In genomic region chr3:122268257-122269024, GRCh38 we compare ENCODE assay signal across 24 cellular contexts. TPM values are rescaled to one million over a fixed set of nuclear protein-coding genes. Genes with fewer than 3 reads are reported as not detected.
DNase-seq lines count a peak whose midpoint lies in the region; ATAC-seq, FAIRE-seq and TF ChIP-seq lines count a peak whose summit lies in the region.
"Had no signal": no experiment of that assay in that cellular context is flagged by ENCODE, and none has a peak within 500 bp of the region (broad histone marks: within the 10 kb centered on the region; RNA-seq: fewer than 3 reads in every experiment).

No MANE protein-coding gene starts in this region.

- TF ChIP-seq EP300 in HepG2 (IDR thresholded peaks at IDR 0.05; ENCODE audit: low read depth in 2 of 2, low read length in 2 of 2) (no peak), HepG2 (CRISPR knock-in tag; IDR thresholded peaks at IDR 0.05; ENCODE audit: borderline replicate concordance) (no peak)

- no peak for TF ChIP-seq CTCF in right lobe of liver (IDR thresholded peaks at IDR 0.05)
- no peak for TF ChIP-seq CTCF in HepG2 (CRISPR knock-in tag; IDR thresholded peaks at IDR 0.05)
- TF ChIP-seq CTCF in gastrocnemius medialis (IDR thresholded peaks at IDR 0.05 in 4 of 5, conservative IDR thresholded peaks at IDR 0.05 in 1 of 5) = no peak

- no peaks in the 10 kb centered on the region for H3K36me3 Mint-ChIP-seq in stimulated activated effector memory CD8-positive, alpha-beta T cell treated with anti-CD3 and anti-CD28 coated beads, Interleukin-12 subunit alpha, Interleukin-12 subunit beta, amount 100 ng/mL, for 72 hours
- H3K36me3 Mint-ChIP-seq: activated naive CD4-positive, alpha-beta T cell treated with anti-CD3 and anti-CD28 coated beads, Interleukin-2, amount 10 ng/mL, durations not matched to agents 7 days and 5 days; neural progenitor cell had no signal

- TF ChIP-seq POLR2A in right lobe of liver (IDR thresholded peaks at IDR 0.05) = no peak
- no peak for TF ChIP-seq POLR2A in HepG2 (IDR thresholded peaks at IDR 0.05; ENCODE audit: insufficient read depth in 1 of 2, low read depth in 2 of 2, low read length in 2 of 2)
- TF ChIP-seq POLR2A in gastrocnemius medialis (IDR thresholded peaks at IDR 0.05) = no peak

- DNase-seq in right lobe of liver = no peak
- DNase-seq in HepG2 (ENCODE audit: low spot score) = no peak
- DNase-seq in amniotic epithelial cell (ENCODE audit: low read depth) = peak; percentile 68
- no peak for DNase-seq in stimulated activated effector memory CD8-positive, alpha-beta T cell treated with anti-CD3 and anti-CD28 coated beads, Interleukin-12 subunit alpha, Interleukin-12 subunit beta, amount 100 ng/mL, for 72 hours (ENCODE audit: low spot score in 2 of 2)
- no peak for DNase-seq in GF-D8 (lab: John Stamatoyannopoulos, UW)
- no peak for DNase-seq in gastrocnemius medialis
- DNase-seq: activated CD4-positive, alpha-beta T cell treated with anti-CD3 and anti-CD28 coated beads, Interleukin-2, amount 50 U/mL, for 48 hours; activated naive CD4-positive, alpha-beta T cell treated with anti-CD3 and anti-CD28 coated beads, Interleukin-2, amount 10 ng/mL, durations not matched to agents 7 days and 5 days; COR-L47; effector memory CD8-positive, alpha-beta T cell; left lung; NCI-H1105; NCI-H524; stimulated activated CD8-positive, alpha-beta memory T cell treated with anti-CD3 and anti-CD28 coated beads, Interleukin-4, amount 100 ng/mL, for 48 hours; substantia nigra had no signal

- no peaks in the 10 kb centered on the region for H3K79me2 ChIP-seq in HepG2 (ENCODE audit: insufficient read depth, low read length)

- 50% methylated on average over 1 of the region's 1 CpG for WGBS in right lobe of liver (ENCODE audit: insufficient coverage, low coverage, low lambda C conversion rate, missing lambda C conversion rate)
- 0% methylated on average over 1 of the region's 1 CpG for WGBS in HepG2 (ENCODE audit: low lambda C conversion rate)

- no peaks in the 10 kb centered on the region for H4K20me1 ChIP-seq in HepG2 (ENCODE audit: insufficient read depth, low read length)

- H3K36me3 ChIP-seq in right lobe of liver (no peaks in the 10 kb centered on the region), HepG2 (replicated peaks in 1 of 2; ENCODE audit: control insufficient read depth in 1 of 2, insufficient read depth in 2 of 2, low read length in 2 of 2) (no peaks in the 10 kb centered on the region), gastrocnemius medialis (no peaks in the 10 kb centered on the region)
- H3K36me3 ChIP-seq: left lung, neural progenitor cell, vagina had no signal

- H3K4me3 ChIP-seq in right lobe of liver (no peak overlapping the region), HepG2 (replicated peaks in 1 of 3; ENCODE audit: insufficient read depth in 1 of 3, low read depth in 2 of 3, low read length in 3 of 3) (no peak overlapping the region), gastrocnemius medialis (no peak overlapping the region)
- H3K4me3 ChIP-seq: left lung, neural progenitor cell, vagina had no signal

- in situ Hi-C loops in HepG2 (cut with HindIII; ENCODE audit: extremely low pct_ligation_motif_present, low pct_unique_long_range_greater_than_20kb) = no loop called here
- in situ Hi-C loops in gastrocnemius medialis (cut with MboI; ENCODE audit: low sequenced_read_pairs in 4 of 4) = loop anchor here in 1 of 4 donors (10.0 kb wide), 1 partner anchor 724 kb away; the partner anchor contains the start of gene POLQ

- H3K27me3 ChIP-seq in right lobe of liver (no peaks in the 10 kb centered on the region), HepG2 (ENCODE audit: control insufficient read depth in 1 of 2, insufficient read depth in 2 of 2, low read length in 2 of 2) (no peaks in the 10 kb centered on the region; a peak in 1 of 5 replicates), gastrocnemius medialis (no peaks in the 10 kb centered on the region)
- H3K27me3 ChIP-seq: neural progenitor cell, vagina had no signal

- no peak overlapping the region for H3K4me2 ChIP-seq in HepG2 (ENCODE audit: low read depth, low read length)
- H3K4me2 ChIP-seq: neural progenitor cell had no signal

- no peak overlapping the region for H3K4me3 Mint-ChIP-seq in stimulated activated effector memory CD8-positive, alpha-beta T cell treated with anti-CD3 and anti-CD28 coated beads, Interleukin-12 subunit alpha, Interleukin-12 subunit beta, amount 100 ng/mL, for 72 hours
- H3K4me3 Mint-ChIP-seq: activated naive CD4-positive, alpha-beta T cell treated with anti-CD3 and anti-CD28 coated beads, Interleukin-2, amount 10 ng/mL, durations not matched to agents 7 days and 5 days; B cell; effector memory CD8-positive, alpha-beta T cell; neural progenitor cell had no signal

- POLR2A ChIA-PET in HepG2 (lab: Yijun Ruan, JAX) = no interaction called here

- TF ChIP-seq RAD21 in HepG2 (CRISPR knock-in tag; IDR thresholded peaks at IDR 0.05) = no peak

- BruUV-seq in HepG2 (replicated peaks; lab: Mats Ljungman, UMichigan) = no TSS peak

- H3K4me1 ChIP-seq in right lobe of liver = no peaks in the 10 kb centered on the region
- H3K4me1 ChIP-seq in HepG2 (ENCODE audit: insufficient read depth, low read length) = no peaks in the 10 kb centered on the region
- no peaks in the 10 kb centered on the region for H3K4me1 ChIP-seq in gastrocnemius medialis
- H3K4me1 ChIP-seq: neural progenitor cell, vagina had no signal

- no peak overlapping the region for H2AFZ ChIP-seq in HepG2 (ENCODE audit: low read length)
- H2AFZ ChIP-seq: neural progenitor cell had no signal

- H3K9me3 ChIP-seq in right lobe of liver = no peaks in the 10 kb centered on the region
- H3K9me3 ChIP-seq in HepG2 (ENCODE audit: low read length) = no peaks in the 10 kb centered on the region
- H3K9me3 ChIP-seq in gastrocnemius medialis = no peaks in the 10 kb centered on the region
- H3K9me3 ChIP-seq: left lung, vagina had no signal

- FAIRE-seq in HepG2 (lab: Jason Lieb, UNC) = no peak

- CTCF ChIA-PET in HepG2 (lab: Yijun Ruan, JAX; ENCODE audit: low intra/inter-chr PET ratio, low total read pairs) = no interaction called here

- H3K4me1 Mint-ChIP-seq in stimulated activated effector memory CD8-positive, alpha-beta T cell treated with anti-CD3 and anti-CD28 coated beads, Interleukin-12 subunit alpha, Interleukin-12 subunit beta, amount 100 ng/mL, for 72 hours = peaks cover 22% of the 10 kb centered on the region
- H3K4me1 Mint-ChIP-seq: neural progenitor cell had no signal

- H3K27ac ChIP-seq in right lobe of liver (no peak overlapping the region), HepG2 (ENCODE audit: extremely low read length, insufficient read depth, low read length) (no peak overlapping the region), gastrocnemius medialis (no peak overlapping the region)
- H3K27ac ChIP-seq: left lung, neural progenitor cell, vagina, VCaP had no signal

- no peak overlapping the region for H3K27ac Mint-ChIP-seq in stimulated activated effector memory CD8-positive, alpha-beta T cell treated with anti-CD3 and anti-CD28 coated beads, Interleukin-12 subunit alpha, Interleukin-12 subunit beta, amount 100 ng/mL, for 72 hours
- H3K27ac Mint-ChIP-seq: activated naive CD4-positive, alpha-beta T cell treated with anti-CD3 and anti-CD28 coated beads, Interleukin-2, amount 10 ng/mL, durations not matched to agents 7 days and 5 days; B cell; effector memory CD8-positive, alpha-beta T cell; neural progenitor cell had no signal

- ATAC-seq in right lobe of liver (peak; percentile 24 to 91 (median 60)), HepG2 (no peak), HG03565 (IDR thresholded peaks at IDR 0.05; ENCODE audit: unreplicated experiment) (peak; percentile 54), gastrocnemius medialis (no peak), GM21619 (IDR thresholded peaks at IDR 0.05; ENCODE audit: unreplicated experiment) (no peak)
- peak; percentile 46 for ATAC-seq in stimulated activated effector memory CD8-positive, alpha-beta T cell treated with anti-CD3 and anti-CD28 coated beads, Interleukin-12 subunit alpha, Interleukin-12 subunit beta, amount 100 ng/mL, for 72 hours
- ATAC-seq: effector memory CD8-positive, alpha-beta T cell; left lung; Right ventricle myocardium inferior had no signal

- H3K9ac ChIP-seq in HepG2 (ENCODE audit: insufficient read depth, low read depth, low read length) = no peak overlapping the region
- H3K9ac ChIP-seq: neural progenitor cell had no signal

- no peaks in the 10 kb centered on the region for H3K9me3 Mint-ChIP-seq in stimulated activated effector memory CD8-positive, alpha-beta T cell treated with anti-CD3 and anti-CD28 coated beads, Interleukin-12 subunit alpha, Interleukin-12 subunit beta, amount 100 ng/mL, for 72 hours
- H3K9me3 Mint-ChIP-seq: effector memory CD8-positive, alpha-beta T cell; neural progenitor cell had no signal

- intact Hi-C loops in right lobe of liver (cut with DNase I) = no loop called here
- intact Hi-C loops in HepG2 (cut with micrococcal nuclease; ENCODE audit: unreplicated experiment) = no loop called here
- intact Hi-C loops in gastrocnemius medialis (cut with DNase I; ENCODE audit: low total_unique reads) = no loop called here

TF ChIP-seq in HepG2, 621 proteins besides CTCF, POLR2A, EP300 and RAD21 (continues in another document):
- TF ChIP-seq WIZ (CRISPR knock-in tag; IDR thresholded peaks at IDR 0.05) = no peak

RNA-seq across cellular contexts. Expression of gene CSTA, which starts 56.6 kb away (rescaled TPM):
- 10 to 100 TPM in 3 of 6 experiments, 1 to 10 TPM in 3; 4.2 to 19.3 (median 8.6) TPM for total RNA-seq in right lobe of liver
- 11.0 and 13.9 TPM in 2 replicates for total RNA-seq in HepG2 (2016; rRNA removed; fragmentation: Illumina TruSeq; extraction: Trizol)
- 6.8 and 7.6 TPM in 2 replicates for total RNA-seq in HepG2 (2016; cell fraction: cytosol; rRNA removed; fragmentation: Illumina TruSeq; extraction: Trizol; ENCODE audit: low read depth)
- total RNA-seq in HepG2 (2016; cell fraction: insoluble cytoplasmic fraction; rRNA removed; fragmentation: Illumina TruSeq; extraction: Trizol) = 10.6 and 14.8 TPM in 2 replicates
- 6.5 and 8.4 TPM in 2 replicates for total RNA-seq in HepG2 (2016; cell fraction: membrane; rRNA removed; fragmentation: Illumina TruSeq; extraction: Trizol)
- total RNA-seq in HepG2 (2016; cell fraction: nucleus; rRNA removed; fragmentation: Illumina TruSeq; extraction: Trizol) = 2.7 and 3.1 TPM in 2 replicates
- polyA plus RNA-seq in HepG2 (2011; rRNA removed) = 3.9 and 4.9 TPM in 2 replicates
- polyA plus RNA-seq in HepG2 (2011; cell fraction: cytosol; rRNA removed) = 0.91 and 3.9 TPM in 2 replicates
- 0.61 and 1.5 TPM in 2 replicates for polyA plus RNA-seq in HepG2 (2011; cell fraction: nucleus; rRNA removed)
- 6.1 and 6.9 TPM in 2 replicates for polyA plus RNA-seq in HepG2 (2012)
- 6.8 and 7.2 TPM in 2 replicates for polyA plus RNA-seq in HepG2 (2016; cell fraction: cytosol; fragmentation: Illumina TruSeq; extraction: Trizol; ENCODE audit: low read depth)
- polyA plus RNA-seq in HepG2 (2016; cell fraction: insoluble cytoplasmic fraction; fragmentation: Illumina TruSeq; extraction: Trizol; ENCODE audit: low read depth) = 13.5 and 13.6 TPM in 2 replicates
- 7.0 and 8.5 TPM in 2 replicates for polyA plus RNA-seq in HepG2 (2016; cell fraction: membrane; fragmentation: Illumina TruSeq; extraction: Trizol; ENCODE audit: low read depth)
- polyA plus RNA-seq in HepG2 (2016; cell fraction: nucleus; fragmentation: Illumina TruSeq; extraction: Trizol; ENCODE audit: insufficient read depth, low read depth) = 6.3 and 6.6 TPM in 2 replicates
- polyA minus RNA-seq in HepG2 (2011; rRNA and poly(A)+ RNA removed; ENCODE audit: low replicate concordance) = not detected in 2 replicates
- polyA minus RNA-seq in HepG2 (2011; cell fraction: cytosol; rRNA and poly(A)+ RNA removed) = 1.8 TPM in 1 of 2 replicates, not detected in the other
- 0.90 and 1.5 TPM in 2 replicates for polyA minus RNA-seq in HepG2 (2011; cell fraction: nucleus; rRNA and poly(A)+ RNA removed)
- total RNA-seq in gastrocnemius medialis = 1 to 10 TPM in 1 of 4 donors, under 1 TPM in 1, not detected in 2; 0.58 to 2.4 TPM
- total RNA-seq: A172, B cell, cerebellum had no signal

Comparison
In these comparisons a context has a peak if more than half of its experiments do, and no peak if none do; other contexts are left out.
1. ATAC-seq: peak in right lobe of liver (4 of 4), HG03565 (single experiment) and stimulated activated effector memory CD8-positive, alpha-beta T cell treated with anti-CD3 and anti-CD28 coated beads, Interleukin-12 subunit alpha, Interleukin-12 subunit beta, amount 100 ng/mL, for 72 hours (single experiment); none in HepG2 (single experiment), gastrocnemius medialis (0 of 2) and GM21619 (single experiment).